In genomic region chr11:75204685-75205667, GRCh38 we compare ENCODE assay signal across 8 cellular contexts. TPM values are rescaled to one million over a fixed set of nuclear protein-coding genes. Genes with fewer than 3 reads are reported as not detected.
DNase-seq lines count a peak whose midpoint lies in the region; ATAC-seq and TF ChIP-seq lines count a peak whose summit lies in the region.

No MANE protein-coding gene starts in this region.

- H3K4me3 ChIP-seq in dorsolateral prefrontal cortex (no peak overlapping the region), lower lobe of right lung (no peak overlapping the region)

- intact Hi-C loops in dorsolateral prefrontal cortex (cut with DNase I): loop anchor here (2.0 to 5.0 kb wide), 2 partner anchors 60 to 63 kb away; no protein-coding TSS in a partner anchor
- intact Hi-C loops in lower lobe of right lung (cut with DNase I): loop anchor here (10.0 kb wide), 1 partner anchor 60 kb away; no protein-coding TSS in a partner anchor

- TF ChIP-seq CTCF in dorsolateral prefrontal cortex (IDR thresholded peaks at IDR 0.05 in 54 of 56, conservative IDR thresholded peaks at IDR 0.05 in 2 of 56; ENCODE audit: low read depth in 1 of 56, partially characterized antibody in 56 of 56) (peak; percentile 44 to 90 (median 80)), lower lobe of right lung (IDR thresholded peaks at IDR 0.05) (peak; percentile 89)

- ATAC-seq in HG03066 (IDR thresholded peaks at IDR 0.05; ENCODE audit: low read depth, unreplicated experiment) (peak; percentile 72), lower lobe of right lung (peak; percentile 89 to 90), GM21786 (IDR thresholded peaks at IDR 0.05; ENCODE audit: unreplicated experiment) (no peak)

- no peaks in the 10 kb centered on the region for H3K27me3 ChIP-seq in dorsolateral prefrontal cortex
- no peaks in the 10 kb centered on the region for H3K27me3 ChIP-seq in lower lobe of right lung (ENCODE audit: low read depth)

- DNase-seq in GF-D8 (lab: John Stamatoyannopoulos, UW) (peak; percentile 1), NCI-H69 (lab: John Stamatoyannopoulos, UW) (peak; percentile 88), dorsolateral prefrontal cortex (peak; percentile 72 to 90 (median 80)), lower lobe of right lung (peak; percentile 90)
- peak; percentile 76 to 82 for DNase-seq in activated CD4-positive, alpha-beta T cell treated with anti-CD3 and anti-CD28 coated beads, Interleukin-2, amount 50 U/mL, for 4 hours
- peak; percentile 51 for DNase-seq in stimulated activated CD8-positive, alpha-beta memory T cell treated with anti-CD3 and anti-CD28 coated beads, Interleukin-12 subunit alpha, Interleukin-12 subunit beta, amount 100 ng/mL, for 24 hours (ENCODE audit: extremely low read depth)

- H3K9me3 ChIP-seq in lower lobe of right lung: no peaks in the 10 kb centered on the region

- H3K4me1 ChIP-seq in lower lobe of right lung: no peaks in the 10 kb centered on the region

- peaks cover 23% of the 10 kb centered on the region for H3K36me3 ChIP-seq in lower lobe of right lung

- H3K27ac ChIP-seq in dorsolateral prefrontal cortex: peak overlapping the region in 12 of 59 donors; percentile 0 to 53 (median 20)
- no peak overlapping the region for H3K27ac ChIP-seq in lower lobe of right lung

RNA-seq across cellular contexts. Expression of gene TPBGL, which starts 35.6 kb away (rescaled TPM):
- total RNA-seq in dorsolateral prefrontal cortex (1 to 10 TPM in 115 of 120 experiments, under 1 TPM in 5; 0.54 to 5.1 (median 2.3) TPM), lower lobe of right lung (0.47 TPM)

RNA-seq across cellular contexts. Expression of gene SLCO2B1, which starts 54.1 kb away (rescaled TPM):
- total RNA-seq in dorsolateral prefrontal cortex (100 to 1,000 TPM in 26 of 120 experiments, 10 to 100 TPM in 94; 29.6 to 176 (median 79.8) TPM), lower lobe of right lung (332 TPM)

Comparison
In these comparisons a context has a peak if more than half of its experiments do, and no peak if none do; other contexts are left out.
1. DNase-seq: peak in every context shown above with its lines; median percentile 90 in lower lobe of right lung; 88 in NCI-H69; 80 in dorsolateral prefrontal cortex; 79 in activated CD4-positive, alpha-beta T cell treated with anti-CD3 and anti-CD28 coated beads, Interleukin-2, amount 50 U/mL, for 4 hours; 51 in stimulated activated CD8-positive, alpha-beta memory T cell treated with anti-CD3 and anti-CD28 coated beads, Interleukin-12 subunit alpha, Interleukin-12 subunit beta, amount 100 ng/mL, for 24 hours; 1 in GF-D8.